In the genomic region with DNA sequence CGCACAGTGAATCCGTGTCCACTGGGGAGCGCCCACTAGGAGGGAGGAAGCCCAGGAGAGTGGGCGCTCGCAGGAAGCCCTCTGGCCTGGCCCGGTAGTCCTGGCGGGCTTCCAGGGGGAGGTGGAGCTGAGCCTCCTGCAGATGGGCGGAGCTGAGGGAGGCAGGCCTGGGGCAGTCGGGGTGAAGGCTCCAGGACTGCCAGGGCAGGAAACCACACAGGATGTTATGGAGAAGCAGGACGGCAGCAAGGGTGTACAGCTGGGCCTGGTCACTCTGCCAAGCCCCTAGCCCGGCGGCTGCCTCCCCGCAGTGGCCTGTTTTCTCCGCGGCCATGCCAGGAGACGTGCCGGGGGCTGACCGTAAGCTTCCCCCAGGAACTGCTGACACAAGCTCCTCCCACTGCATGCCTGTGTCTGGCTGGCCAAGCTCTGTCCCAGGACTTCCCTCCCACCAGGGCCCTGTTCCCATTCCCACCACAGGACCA, we compare ENCODE assay signal across 8 cellular contexts.
A peak's percentile ranks its signal among the peaks of the same experiment; 100 is the strongest.
DNase-seq lines count a peak whose midpoint lies in the region; ATAC-seq, FAIRE-seq and TF ChIP-seq lines count a peak whose summit lies in the region.

No MANE protein-coding gene starts in this region.

- no peaks in the 10 kb centered on the region for H3K79me1 ChIP-seq in H9 (ENCODE audit: insufficient read depth, low read depth, low read length, poor library complexity, severe bottlenecking)

- H3K4me2 ChIP-seq in H9 (ENCODE audit: insufficient read depth, insufficient read length, low read length) (no peak overlapping the region), GM12878 (ENCODE audit: control insufficient read depth, insufficient read depth) (no peak overlapping the region)

- no CpG with 5 or more reads among the region's 18 CpGs for WGBS in H9 (ENCODE audit: extremely low coverage, insufficient read length, low lambda C conversion rate)
- 57% methylated on average over 18 of the region's 18 CpGs for WGBS in GM12878 (ENCODE audit: insufficient coverage, insufficient replicate concordance, low lambda C conversion rate, missing lambda C conversion rate)
- 26% methylated on average over 18 of the region's 18 CpGs for whole genome bisulfite sequencing in prostate gland

- H2AK5ac ChIP-seq in H9 (ENCODE audit: insufficient read length, low read length): no peak overlapping the region

- H3K36me3 ChIP-seq in GM12878 (ENCODE audit: control insufficient read depth in 2 of 2, insufficient read depth in 2 of 2, low read length in 1 of 2): no peaks in the 10 kb centered on the region
- no peaks in the 10 kb centered on the region for H3K36me3 ChIP-seq in stomach smooth muscle (ENCODE audit: control insufficient read depth in 2 of 2, insufficient read depth in 2 of 2, low read length in 2 of 2)
- no peaks in the 10 kb centered on the region for H3K36me3 ChIP-seq in naive thymus-derived CD4-positive, alpha-beta T cell (ENCODE audit: control insufficient read depth in 2 of 3, insufficient read depth in 3 of 3, low read length in 3 of 3)
- H3K36me3 ChIP-seq in prostate gland: no peaks in the 10 kb centered on the region

- H3K4me1 ChIP-seq in H9 (ENCODE audit: insufficient read depth, low read length): no peaks in the 10 kb centered on the region
- no peaks in the 10 kb centered on the region for H3K4me1 ChIP-seq in GM12878 (ENCODE audit: control insufficient read depth, insufficient read depth, low read length)
- peaks cover 17% of the 10 kb centered on the region for H3K4me1 ChIP-seq in stomach smooth muscle (ENCODE audit: control insufficient read depth, insufficient read depth, low read length)
- no peaks in the 10 kb centered on the region for H3K4me1 ChIP-seq in naive thymus-derived CD4-positive, alpha-beta T cell (ENCODE audit: control insufficient read depth in 2 of 2, insufficient read depth in 2 of 2, low read length in 2 of 2)
- no peaks in the 10 kb centered on the region for H3K4me1 ChIP-seq in prostate gland (replicated peaks)

- H3K27me3 ChIP-seq in H9 (ENCODE audit: insufficient read depth, low read length) (no peaks in the 10 kb centered on the region), GM12878 (replicated peaks in 1 of 2; ENCODE audit: control insufficient read depth in 2 of 2, insufficient read depth in 2 of 2, low read length in 1 of 2) (no peaks in the 10 kb centered on the region), stomach smooth muscle (ENCODE audit: control insufficient read depth in 1 of 2, insufficient read depth in 2 of 2, low read length in 2 of 2) (no peaks in the 10 kb centered on the region), prostate gland (replicated peaks; ENCODE audit: insufficient read depth) (peaks cover 7% of the 10 kb centered on the region)
- no peaks in the 10 kb centered on the region for H3K27me3 ChIP-seq in naive thymus-derived CD4-positive, alpha-beta T cell (ENCODE audit: control insufficient read depth in 2 of 2, insufficient read depth in 2 of 2, low read length in 2 of 2)

- peak; percentile 75 for DNase-seq in H9
- no peak for DNase-seq in GM12878 (ENCODE audit: low read depth, low spot score)
- DNase-seq in kidney tubule cell (ENCODE audit: low spot score): peak; percentile 43
- no peak for DNase-seq in naive thymus-derived CD4-positive, alpha-beta T cell
- no peak for DNase-seq in prostate gland (ENCODE audit: low spot score)
- DNase-seq in NCI-H128 (lab: John Stamatoyannopoulos, UW; ENCODE audit: unreplicated experiment): no peak

- no peak overlapping the region for H2BK20ac ChIP-seq in H9 (ENCODE audit: low read depth, low read length, poor library complexity, severe bottlenecking)

- no peaks in the 10 kb centered on the region for H3K36me3 Mint-ChIP-seq in H9 (ENCODE audit: insufficient read depth in 1 of 3, low read depth in 3 of 3)
- H3K36me3 Mint-ChIP-seq in naive thymus-derived CD4-positive, alpha-beta T cell: no peaks in the 10 kb centered on the region

- no peak for FAIRE-seq in GM12878 (lab: Jason Lieb, UNC)

- H2BK5ac ChIP-seq in H9 (ENCODE audit: insufficient read length, low read length): no peak overlapping the region

- H2BK12ac ChIP-seq in H9 (ENCODE audit: insufficient read length, low read depth, low read length): no peak overlapping the region

- H3K9me3 ChIP-seq in H9 (ENCODE audit: control insufficient read depth, low read depth, low read length): no peaks in the 10 kb centered on the region
- no peaks in the 10 kb centered on the region for H3K9me3 ChIP-seq in GM12878 (replicated peaks; ENCODE audit: control insufficient read depth, insufficient read depth, low read length)
- peaks cover 0 to 4% of the 10 kb centered on the region in 2 donors for H3K9me3 ChIP-seq in stomach smooth muscle (ENCODE audit: control insufficient read depth in 2 of 2, low read length in 2 of 2)
- H3K9me3 ChIP-seq in naive thymus-derived CD4-positive, alpha-beta T cell (ENCODE audit: control insufficient read depth in 2 of 3, low read length in 3 of 3): no peaks in the 10 kb centered on the region
- no peaks in the 10 kb centered on the region for H3K9me3 ChIP-seq in prostate gland

- H4K8ac ChIP-seq in H9 (replicated peaks; ENCODE audit: insufficient read length, low read depth, low read length): no peak overlapping the region

- CTCF ChIA-PET in GM12878 (lab: Yijun Ruan, JAX): no interaction called here
- CTCF ChIA-PET in naive thymus-derived CD4-positive, alpha-beta T cell (lab: Charles Lee): no interaction called here

- intact Hi-C loops in GM12878 (cut with micrococcal nuclease; ENCODE audit: unreplicated experiment) (no loop called here), prostate gland (cut with DNase I) (no loop called here)
- intact Hi-C loops in naive thymus-derived CD4-positive, alpha-beta T cell (cut with micrococcal nuclease): no loop called here

- no peak overlapping the region for H3K4ac ChIP-seq in H9 (ENCODE audit: low read depth, low read length)

- peaks cover 6 to 11% of the 10 kb centered on the region in 2 experiments; a peak in 3 of 4 replicates for H3K4me1 Mint-ChIP-seq in H9
- H3K4me1 Mint-ChIP-seq in naive thymus-derived CD4-positive, alpha-beta T cell: peaks cover 0 to 7% (median 0%) of the 10 kb centered on the region in 7 donors

- BruUV-seq in GM12878 (replicated peaks; lab: Mats Ljungman, UMichigan): no TSS peak

- TF ChIP-seq RAD21 in GM12878 (IDR thresholded peaks at IDR 0.05; ENCODE audit: insufficient read depth, low read depth, low read length): no peak

- H3T11ph ChIP-seq in H9 (ENCODE audit: low read length): no peak overlapping the region

- no peak overlapping the region for H3K4me3 Mint-ChIP-seq in H9
- no peak overlapping the region for H3K4me3 Mint-ChIP-seq in naive thymus-derived CD4-positive, alpha-beta T cell

- H3K4me3 ChIP-seq in GM12878: no peak overlapping the region
- H3K4me3 ChIP-seq in stomach smooth muscle (ENCODE audit: low read length in 2 of 2): peak overlapping the region; percentile 49 to 63
- H3K4me3 ChIP-seq in naive thymus-derived CD4-positive, alpha-beta T cell (ENCODE audit: low read length): no peak overlapping the region
- H3K4me3 ChIP-seq in prostate gland: peak overlapping the region in 1 of 2 donors; percentile 6

- H3K79me2 ChIP-seq in H9 (ENCODE audit: insufficient read depth, low read length) (no peaks in the 10 kb centered on the region), GM12878 (ENCODE audit: control insufficient read depth, insufficient read depth, low read length) (no peaks in the 10 kb centered on the region)

- SMC1A ChIA-PET in GM12878 (lab: Charles Lee; ENCODE audit: uncharacterized antibody, unreplicated experiment): no interaction called here

- no peak overlapping the region for H2BK15ac ChIP-seq in H9 (ENCODE audit: low read depth, low read length)

- RAD21 ChIA-PET in GM12878 (lab: Charles Lee; ENCODE audit: unreplicated experiment): no interaction called here

- H3K23me2 ChIP-seq in H9 (ENCODE audit: insufficient read length, low read depth, low read length, poor library complexity, severe bottlenecking): no peaks in the 10 kb centered on the region

- no peak for TF ChIP-seq EP300 in GM12878 (IDR thresholded peaks at IDR 0.05; ENCODE audit: borderline replicate concordance in 1 of 2, control insufficient read depth in 1 of 2, low read depth in 2 of 2, low read length in 2 of 2)

- TF ChIP-seq CTCF in H9 (conservative IDR thresholded peaks at IDR 0.05): no peak
- TF ChIP-seq CTCF in GM12878 (IDR thresholded peaks at IDR 0.05 in 2 of 3, conservative IDR thresholded peaks at IDR 0.05 in 1 of 3; ENCODE audit: control insufficient read depth in 2 of 3, extremely low read depth in 1 of 3, insufficient read depth in 1 of 3, low read depth in 3 of 3, low read length in 3 of 3): no peak
- TF ChIP-seq CTCF in prostate gland (IDR thresholded peaks at IDR 0.05): no peak

- H3K18ac ChIP-seq in H9 (ENCODE audit: insufficient read length, low read depth, low read length): peak overlapping the region; percentile 46

- peak overlapping the region; percentile 39; the same call in 1 of the 2 replicates for H3K14ac ChIP-seq in H9 (ENCODE audit: insufficient read depth, low read length)

- H3K27ac ChIP-seq in H9 (ENCODE audit: insufficient read length, low read depth, low read length) (no peak overlapping the region), GM12878 (ENCODE audit: control insufficient read depth, insufficient read depth) (no peak overlapping the region), stomach smooth muscle (ENCODE audit: low read length) (no peak overlapping the region), prostate gland (no peak overlapping the region)
- no peak overlapping the region for H3K27ac ChIP-seq in naive thymus-derived CD4-positive, alpha-beta T cell (ENCODE audit: low read depth, low read length)

- no peak for TF ChIP-seq POLR2A in GM12878 (IDR thresholded peaks at IDR 0.05; ENCODE audit: low read depth, low read length)
- TF ChIP-seq POLR2A in prostate gland (IDR thresholded peaks at IDR 0.05): no peak

- no peaks in the 10 kb centered on the region; a peak in 1 of 5 replicates for H3K9me3 Mint-ChIP-seq in H9
- H3K9me3 Mint-ChIP-seq in naive thymus-derived CD4-positive, alpha-beta T cell: no peaks in the 10 kb centered on the region

- no peak overlapping the region for H4K91ac ChIP-seq in H9 (ENCODE audit: insufficient read length, low read depth, low read length)

- no peak overlapping the region for H2AFZ ChIP-seq in H9 (ENCODE audit: low read length)
- H2AFZ ChIP-seq in GM12878 (ENCODE audit: control insufficient read depth, low read depth, low read length): no peak overlapping the region

- peak; percentile 32; the same call in 1 of the 3 replicates for ATAC-seq in GM12878
- no peak for ATAC-seq in naive thymus-derived CD4-positive, alpha-beta T cell
- ATAC-seq in HG03045 (IDR thresholded peaks at IDR 0.05; ENCODE audit: unreplicated experiment): no peak

- POLR2A ChIA-PET in GM12878 (lab: Charles Lee): no interaction called here
- POLR2A ChIA-PET in naive thymus-derived CD4-positive, alpha-beta T cell (lab: Charles Lee): no interaction called here

- no peak overlapping the region for H4K5ac ChIP-seq in H9 (ENCODE audit: insufficient read length, low read depth, low read length)

- H3K27me3 Mint-ChIP-seq in H9 (ENCODE audit: low read depth): peaks cover 7% of the 10 kb centered on the region; the same call in 1 of the 2 replicates
- H3K27me3 Mint-ChIP-seq in naive thymus-derived CD4-positive, alpha-beta T cell: peaks cover 0 to under 1% (median 0%) of the 10 kb centered on the region in 5 donors

- H3K27ac Mint-ChIP-seq in H9: no peak overlapping the region; a peak in 1 of 7 replicates
- no peak overlapping the region for H3K27ac Mint-ChIP-seq in naive thymus-derived CD4-positive, alpha-beta T cell

- H4K20me1 ChIP-seq in H9 (ENCODE audit: control insufficient read depth, insufficient read depth, insufficient read length) (no peaks in the 10 kb centered on the region), GM12878 (ENCODE audit: control insufficient read depth, insufficient read depth) (no peaks in the 10 kb centered on the region)

- H3K56ac ChIP-seq in H9 (ENCODE audit: insufficient read length, low read depth, low read length): no peak overlapping the region

- in situ Hi-C loops in GM12878 (cut with MboI): no loop called here

- no peak overlapping the region for H2BK120ac ChIP-seq in H9 (ENCODE audit: low read depth, low read length, poor library complexity, severe bottlenecking)

- no peak overlapping the region for H3K23ac ChIP-seq in H9 (ENCODE audit: insufficient read length, low read depth, low read length)

- H3K9ac ChIP-seq in H9 (ENCODE audit: extremely low read depth, insufficient read length, low read length) (no peak overlapping the region), GM12878 (ENCODE audit: control insufficient read depth, insufficient read depth, low read length) (no peak overlapping the region), stomach smooth muscle (ENCODE audit: low read length in 2 of 2) (peak overlapping the region in 1 of 2 donors; percentile 15)

Comparison
In these comparisons a context has a peak if more than half of its experiments do, and no peak if none do; other contexts are left out.
1. DNase-seq: peak in H9 (single experiment) and kidney tubule cell (single experiment); none in GM12878 (single experiment), naive thymus-derived CD4-positive, alpha-beta T cell (0 of 9), prostate gland (single experiment) and NCI-H128 (single experiment).
2. H3K4me3 ChIP-seq: peak in stomach smooth muscle (2 of 2); none in GM12878 (single experiment) and naive thymus-derived CD4-positive, alpha-beta T cell (single experiment).